28 cellular contexts compared by ENCODE assay signal in the genomic region with DNA sequence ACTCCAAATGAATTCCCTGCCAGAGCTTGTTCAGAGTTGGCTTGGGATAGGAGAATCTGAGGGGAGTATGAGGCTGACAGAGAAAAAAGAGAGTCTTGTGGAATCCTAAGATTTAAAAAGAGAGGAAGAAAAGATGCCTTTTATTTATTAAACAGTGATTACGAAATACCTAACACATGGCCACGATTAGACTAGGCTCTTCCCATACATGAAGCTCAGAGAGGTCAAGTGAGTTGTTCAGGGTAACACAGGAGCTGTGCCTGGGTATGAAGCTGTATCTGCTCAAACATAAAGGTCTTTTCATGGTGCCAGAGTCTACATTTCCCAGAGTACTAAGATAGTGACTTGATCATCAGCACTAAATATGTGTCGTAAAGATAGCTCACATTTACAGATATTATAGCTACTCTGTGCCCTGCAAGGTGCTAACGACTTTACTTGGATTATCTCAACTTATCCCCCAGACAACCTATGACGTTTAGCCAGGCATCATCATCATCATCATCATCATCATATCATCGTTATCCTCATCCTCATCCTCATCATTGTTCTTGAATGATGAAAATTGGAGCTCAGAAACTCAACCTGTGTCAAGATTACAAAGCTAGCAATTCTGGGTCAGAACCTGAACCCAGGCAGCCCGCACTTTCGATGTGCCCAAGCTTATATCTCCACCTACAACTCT.
A peak's percentile ranks its signal among the peaks of the same experiment; 100 is the strongest.
DNase-seq lines count a peak whose midpoint lies in the region; ATAC-seq, FAIRE-seq and TF ChIP-seq lines count a peak whose summit lies in the region.
"Had no signal": no experiment of that assay in that cellular context is flagged by ENCODE, and none has a peak within 500 bp of the region (broad histone marks: within the 10 kb centered on the region; RNA-seq: fewer than 3 reads in every experiment).

No MANE protein-coding gene starts in this region.

- no peak overlapping the region for H3K4ac ChIP-seq in mesenchymal stem cell (ENCODE audit: low read depth in 1 of 2, low read length in 2 of 2)

- WGBS in K562 (ENCODE audit: insufficient coverage, low coverage, missing lambda C conversion rate), result 10% methylated on average over 8 of the region's 8 CpGs
- 67% methylated on average over 8 of the region's 8 CpGs for WGBS in esophagus muscularis mucosa
- WGBS in testis, 2 donors, result 68 to 72% methylated on average over 8 of the region's 8 CpGs
- WGBS in mesenchymal stem cell, result 63% methylated on average over 8 of the region's 8 CpGs
- WGBS in spleen, 5 donors, result 59 to 82% (median 60%) methylated on average over 8 of the region's 8 CpGs

- no peaks in the 10 kb centered on the region for H3K79me1 ChIP-seq in mesenchymal stem cell (replicated peaks; ENCODE audit: low read length, poor library complexity, severe bottlenecking)

- no peaks in the 10 kb centered on the region for H3K79me2 ChIP-seq in K562 (ENCODE audit: control insufficient read depth, insufficient read depth, low read length)

- TF ChIP-seq POLR2A in K562 (conservative IDR thresholded peaks at IDR 0.05), result no peak
- no peak for TF ChIP-seq POLR2A in esophagus muscularis mucosa (IDR thresholded peaks at IDR 0.05; ENCODE audit: low read depth)
- no peak for TF ChIP-seq POLR2A in testis (IDR thresholded peaks at IDR 0.05)
- TF ChIP-seq POLR2A in spleen (IDR thresholded peaks at IDR 0.05), result no peak

- H3K27ac ChIP-seq in HEK293 (ENCODE audit: extremely low read depth, low read depth, low read length) (no peak overlapping the region), K562 (ENCODE audit: extremely low read depth, low read depth, low read length) (no peak overlapping the region), esophagus muscularis mucosa (replicated peaks in 1 of 4) (no peak overlapping the region), testis (no peak overlapping the region), mesenchymal stem cell (ENCODE audit: low read length, poor library complexity, severe bottlenecking) (no peak overlapping the region), spleen (no peak overlapping the region)
- H3K27ac ChIP-seq: BLaER1 treated with 17β-estradiol and CSF1 and Interleukin-3, amounts not matched to agents 10 nM and 100 nM; C4-2B had no signal

- H3K18ac ChIP-seq in mesenchymal stem cell (ENCODE audit: low read depth in 1 of 2, low read length in 2 of 2), result no peak overlapping the region

- H3K23ac ChIP-seq in mesenchymal stem cell (ENCODE audit: low read length in 2 of 2), result no peak overlapping the region

- H4K91ac ChIP-seq in mesenchymal stem cell (ENCODE audit: low read length), result no peak overlapping the region

- H2BK120ac ChIP-seq in mesenchymal stem cell (ENCODE audit: low read depth, low read length), result no peak overlapping the region

- no TSS peak for BruUV-seq in K562 (replicated peaks; lab: Mats Ljungman, UMichigan)

- H2AFZ ChIP-seq in K562 (ENCODE audit: low read depth, low read length), result no peak overlapping the region
- no peak overlapping the region for H2AFZ ChIP-seq in mesenchymal stem cell (ENCODE audit: low read depth, low read length)

- H2BK12ac ChIP-seq in mesenchymal stem cell (ENCODE audit: low read length in 2 of 2), result no peak overlapping the region

- H3K9me3 ChIP-seq in HEK293 (ENCODE audit: control insufficient read depth, insufficient read depth, low read depth, low read length) (no peaks in the 10 kb centered on the region), K562 (replicated peaks; ENCODE audit: control insufficient read depth, insufficient read depth, low read depth, low read length) (no peaks in the 10 kb centered on the region), esophagus muscularis mucosa (no peaks in the 10 kb centered on the region), testis (no peaks in the 10 kb centered on the region), mesenchymal stem cell (ENCODE audit: control insufficient read depth, low read length) (no peaks in the 10 kb centered on the region), spleen (no peaks in the 10 kb centered on the region)
- H3K9me3 ChIP-seq: BLaER1 treated with 17β-estradiol and CSF1 and Interleukin-3, amounts not matched to agents 10 nM and 100 nM; Caco-2 had no signal

- no peak for TF ChIP-seq RAD21 in K562 (CRISPR knock-in tag; conservative IDR thresholded peaks at IDR 0.05 in 1 of 2, IDR thresholded peaks at IDR 0.05 in 1 of 2)

- TF ChIP-seq CTCF in HEK293 (tag by site-specific recombination; IDR thresholded peaks at IDR 0.05) (no peak), K562 (IDR thresholded peaks at IDR 0.05 in 2 of 3, conservative IDR thresholded peaks at IDR 0.05 in 1 of 3; ENCODE audit: insufficient read depth in 2 of 3, low read depth in 1 of 3, low read length in 3 of 3) (no peak), esophagus muscularis mucosa (IDR thresholded peaks at IDR 0.05) (no peak), testis (IDR thresholded peaks at IDR 0.05) (no peak), spleen (IDR thresholded peaks at IDR 0.05 in 8 of 11, conservative IDR thresholded peaks at IDR 0.05 in 3 of 11) (no peak)

- H3K14ac ChIP-seq in mesenchymal stem cell (ENCODE audit: low read length in 2 of 2), result no peak overlapping the region

- CTCF ChIA-PET in HEK293 (lab: Yijun Ruan, JAX) (interaction anchor here (0.6 kb wide), 1 partner anchor 1423 kb away, joined by 3 read pairs; no protein-coding TSS in a partner anchor), K562 (lab: Yijun Ruan, JAX; ENCODE audit: low intra/inter-chr PET ratio) (no interaction called here)

- ATAC-seq in K562, result no peak
- ATAC-seq: CD8-positive, alpha-beta T cell; GM12878 had no signal

- FAIRE-seq in K562 (lab: Jason Lieb, UNC), result no peak
- FAIRE-seq: A204.1, GM12878, GM12892, GM18507, GM19239 had no signal

- intact Hi-C loops in K562 (cut with micrococcal nuclease), result no loop called here
- intact Hi-C loops in esophagus muscularis mucosa (cut with DNase I), result no loop called here
- intact Hi-C loops in testis (cut with DNase I; ENCODE audit: low total_unique reads), result no loop called here
- intact Hi-C loops in spleen (cut with DNase I; ENCODE audit: low total_unique reads), result no loop called here

- H2BK5ac ChIP-seq in mesenchymal stem cell (ENCODE audit: low read depth, low read length, poor library complexity, severe bottlenecking), result no peak overlapping the region

- H2BK15ac ChIP-seq in mesenchymal stem cell (ENCODE audit: low read depth, poor library complexity, severe bottlenecking), result no peak overlapping the region

- TF ChIP-seq EP300 in K562 (IDR thresholded peaks at IDR 0.05; ENCODE audit: low read length) (no peak), esophagus muscularis mucosa (IDR thresholded peaks at IDR 0.05) (no peak)

- H3K4me2 ChIP-seq in K562 (ENCODE audit: insufficient read depth, low read length) (no peak overlapping the region), mesenchymal stem cell (ENCODE audit: low read length, poor library complexity, severe bottlenecking) (no peak overlapping the region)
- H3K4me2 ChIP-seq: BLaER1 treated with 17β-estradiol and CSF1 and Interleukin-3, amounts not matched to agents 10 nM and 100 nM had no signal

- no peak overlapping the region for H3K9ac ChIP-seq in K562 (ENCODE audit: insufficient read depth in 1 of 2, low read depth in 2 of 2, low read length in 2 of 2)
- no peak overlapping the region for H3K9ac ChIP-seq in mesenchymal stem cell (ENCODE audit: low read length)
- H3K9ac ChIP-seq: BLaER1 treated with 17β-estradiol and CSF1 and Interleukin-3, amounts not matched to agents 10 nM and 100 nM had no signal

- H2AK5ac ChIP-seq in mesenchymal stem cell (ENCODE audit: low read length, severe bottlenecking), result no peak overlapping the region

- H3K4me1 ChIP-seq in HEK293 (ENCODE audit: control insufficient read depth, insufficient read depth, low read length) (no peaks in the 10 kb centered on the region), K562 (replicated peaks in 1 of 2; ENCODE audit: control insufficient read depth in 2 of 2, insufficient read depth in 2 of 2, low read length in 2 of 2) (no peaks in the 10 kb centered on the region), esophagus muscularis mucosa (no peaks in the 10 kb centered on the region), testis (no peaks in the 10 kb centered on the region), mesenchymal stem cell (ENCODE audit: control insufficient read depth, insufficient read depth, low read depth, low read length) (no peaks in the 10 kb centered on the region), spleen (no peaks in the 10 kb centered on the region)
- H3K4me1 ChIP-seq: BLaER1 treated with 17β-estradiol and CSF1 and Interleukin-3, amounts not matched to agents 10 nM and 100 nM; Caco-2 had no signal

- no peaks in the 10 kb centered on the region for H4K20me1 ChIP-seq in K562 (replicated peaks; ENCODE audit: control insufficient read depth, insufficient read depth, low read length)
- H4K20me1 ChIP-seq: BLaER1 treated with 17β-estradiol and CSF1 and Interleukin-3, amounts not matched to agents 10 nM and 100 nM had no signal

- DNase-seq in K562 (ENCODE audit: extremely low read depth in 1 of 4, low spot score in 3 of 4), result no peak
- peak; percentile 2 for DNase-seq in ecto neural progenitor cell (ENCODE audit: low spot score)
- peak; percentile 7 for DNase-seq in esophagus muscularis mucosa (ENCODE audit: extremely low spot score)
- DNase-seq in testis, result no peak
- no peak for DNase-seq in mesenchymal stem cell
- DNase-seq in ACHN, result no peak
- DNase-seq in spleen, result no peak
- DNase-seq: 8988T; AML-193; Caco-2; Calu3; CD4-positive, alpha-beta T cell; CD8-positive, alpha-beta T cell; DMS 273 treated with DMSO at 0.1 percent for 48 hours; DMS153; DMS53; DMS79; DND-41; EL; GDM1 had no signal

- POLR2A ChIA-PET in HEK293 (lab: Yijun Ruan, JAX), result no interaction called here
- POLR2A ChIA-PET in K562 (lab: Yijun Ruan, JAX), result interaction anchor here (0.5 to 0.6 kb wide), 2 partner anchors 8 to 1043 kb away, joined by 3 read pairs; no protein-coding TSS in a partner anchor

- H3K27me3 ChIP-seq in K562 (ENCODE audit: control insufficient read depth in 2 of 2, insufficient read depth in 2 of 2, low read length in 2 of 2) (no peaks in the 10 kb centered on the region), esophagus muscularis mucosa (peaks cover 0 to 33% (median 0%) of the 10 kb centered on the region in 4 donors), testis (no peaks in the 10 kb centered on the region), mesenchymal stem cell (ENCODE audit: control insufficient read depth in 1 of 2, insufficient read depth in 1 of 2, low read length in 2 of 2) (no peaks in the 10 kb centered on the region), spleen (replicated peaks in 1 of 7) (peaks cover 0 to 17% (median 0%) of the 10 kb centered on the region in 7 donors)
- H3K27me3 ChIP-seq: BLaER1 treated with 17β-estradiol and CSF1 and Interleukin-3, amounts not matched to agents 10 nM and 100 nM had no signal

- in situ Hi-C loops in K562 (cut with MboI) (no loop called here), ACHN (cut with HindIII; ENCODE audit: low pct_ligation_motif_present, low pct_unique_long_range_greater_than_20kb, low sequenced_read_pairs) (no loop called here)

- H3K36me3 ChIP-seq in HEK293 (ENCODE audit: control insufficient read depth in 2 of 2, insufficient read depth in 1 of 2, low read length in 2 of 2) (no peaks in the 10 kb centered on the region), K562 (ENCODE audit: control insufficient read depth, insufficient read depth, low read length) (no peaks in the 10 kb centered on the region), esophagus muscularis mucosa (no peaks in the 10 kb centered on the region), testis (ENCODE audit: low read depth, missing control alignments) (no peaks in the 10 kb centered on the region), mesenchymal stem cell (ENCODE audit: control insufficient read depth in 1 of 2, insufficient read depth in 2 of 2, low read depth in 1 of 2, low read length in 2 of 2) (no peaks in the 10 kb centered on the region), spleen (no peaks in the 10 kb centered on the region)
- H3K36me3 ChIP-seq: BLaER1 treated with 17β-estradiol and CSF1 and Interleukin-3, amounts not matched to agents 10 nM and 100 nM had no signal

- no peaks in the 10 kb centered on the region for H3K9me1 ChIP-seq in K562 (ENCODE audit: control insufficient read depth, insufficient read depth, low read length)

- H3K4me3 ChIP-seq in HEK293 (ENCODE audit: low read depth, low read length), result no peak overlapping the region
- no peak overlapping the region for H3K4me3 ChIP-seq in K562
- H3K4me3 ChIP-seq in esophagus muscularis mucosa, result no peak overlapping the region
- no peak overlapping the region for H3K4me3 ChIP-seq in testis
- H3K4me3 ChIP-seq in mesenchymal stem cell (ENCODE audit: insufficient read depth in 1 of 2, low read depth in 1 of 2, low read length in 2 of 2), result no peak overlapping the region
- no peak overlapping the region for H3K4me3 ChIP-seq in spleen
- H3K4me3 ChIP-seq: BLaER1 treated with 17β-estradiol and CSF1 and Interleukin-3, amounts not matched to agents 10 nM and 100 nM; GM12878 had no signal

- H4K8ac ChIP-seq in mesenchymal stem cell (ENCODE audit: low read length), result no peak overlapping the region

Comparison
In these comparisons a context has a peak if more than half of its experiments do, and no peak if none do; other contexts are left out.
1. DNase-seq: peak in ecto neural progenitor cell (single experiment) and esophagus muscularis mucosa (single experiment); none in K562 (0 of 4), testis (single experiment), mesenchymal stem cell (single experiment), ACHN (single experiment) and spleen (single experiment).